In the genomic region with DNA sequence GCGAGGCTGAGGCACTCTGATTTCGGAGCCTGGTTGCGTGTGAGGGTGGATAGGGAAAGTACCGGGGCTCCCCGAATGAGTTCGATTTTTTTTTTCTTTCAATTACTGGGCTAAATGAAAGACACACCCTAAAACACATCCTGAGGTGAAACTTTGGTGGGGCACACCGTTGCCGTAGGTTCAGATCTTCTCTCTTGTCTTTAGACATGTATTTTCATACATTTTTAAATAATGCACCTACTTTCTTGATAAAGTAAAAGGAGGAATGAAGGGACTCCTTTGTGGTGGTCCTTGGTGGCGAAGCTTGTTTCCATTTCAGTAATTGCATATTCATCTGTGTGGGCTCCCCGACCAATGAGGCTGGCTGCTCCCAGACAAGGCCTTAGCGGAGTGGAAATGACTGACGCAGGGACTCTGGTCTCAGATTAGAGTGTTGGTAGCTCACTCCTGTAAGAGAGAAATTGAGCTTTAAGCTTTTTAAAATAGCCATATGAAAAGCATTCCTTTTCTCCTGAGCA, we compare ENCODE assay signal across 8 cellular contexts. TPM values are rescaled to one million over a fixed set of nuclear protein-coding genes. Genes with fewer than 3 reads are reported as not detected.
DNase-seq lines count a peak whose midpoint lies in the region; ATAC-seq, FAIRE-seq and TF ChIP-seq lines count a peak whose summit lies in the region.

No MANE protein-coding gene starts in this region.

- H3K23me2 ChIP-seq in H9 (ENCODE audit: insufficient read length, low read depth, low read length, poor library complexity, severe bottlenecking), result peaks cover 3% of the 10 kb centered on the region

- peak; percentile 33 for DNase-seq in GM10248 (ENCODE audit: extremely low spot score)
- peak; percentile 50 for DNase-seq in H9
- peak; percentile 21 for DNase-seq in NCI-H1694 (lab: John Stamatoyannopoulos, UW)
- peak; percentile 78 for DNase-seq in activated CD8-positive, alpha-beta memory T cell treated with anti-CD3 and anti-CD28 coated beads, Interleukin-2, amount 50 U/mL, for 48 hours
- no peak for DNase-seq in esophagus muscularis mucosa (ENCODE audit: extremely low spot score)
- peak in 1 of 6 donors; percentile 25 for DNase-seq in pancreas
- peak in 1 of 2 donors; percentile 31 for DNase-seq in uterus
- no peak for DNase-seq in posterior vena cava (ENCODE audit: low spot score)

- TF ChIP-seq EP300 in esophagus muscularis mucosa (IDR thresholded peaks at IDR 0.05), result no peak

- H3K4me3 Mint-ChIP-seq in H9, result peak overlapping the region; percentile 86 to 92

- peak overlapping the region; percentile 82 for H3K4me2 ChIP-seq in H9 (ENCODE audit: insufficient read depth, insufficient read length, low read length)

- CTCF ChIA-PET in GM10248 (lab: Yijun Ruan, JAX), result interaction anchor here (1.0 to 2.3 kb wide), 7 partner anchors 8 to 211 kb away, joined by 4 to 9 read pairs (median 6); no protein-coding TSS in a partner anchor

- H2AK5ac ChIP-seq in H9 (ENCODE audit: insufficient read length, low read length), result no peak overlapping the region

- no peak overlapping the region for H3K23ac ChIP-seq in H9 (ENCODE audit: insufficient read length, low read depth, low read length)

- H2BK20ac ChIP-seq in H9 (ENCODE audit: low read depth, low read length, poor library complexity, severe bottlenecking), result no peak overlapping the region

- no peak overlapping the region for H4K91ac ChIP-seq in H9 (ENCODE audit: insufficient read length, low read depth, low read length)

- no peak for TF ChIP-seq POLR2A in esophagus muscularis mucosa (IDR thresholded peaks at IDR 0.05; ENCODE audit: low read depth)
- no peak for TF ChIP-seq POLR2A in uterus (IDR thresholded peaks at IDR 0.05)

- no peaks in the 10 kb centered on the region for H3K36me3 Mint-ChIP-seq in H9 (ENCODE audit: insufficient read depth in 1 of 3, low read depth in 3 of 3)

- H3K9ac ChIP-seq in H9 (ENCODE audit: extremely low read depth, insufficient read length, low read length), result peak overlapping the region; percentile 69

- no peaks in the 10 kb centered on the region for H3K9me3 Mint-ChIP-seq in H9

- H3K4me1 Mint-ChIP-seq in H9, result peaks cover 37 to 39% of the 10 kb centered on the region in 2 experiments

- intact Hi-C loops in esophagus muscularis mucosa (cut with DNase I) (no loop called here), pancreas (cut with DNase I) (no loop called here), uterus (cut with DNase I; ENCODE audit: low total_unique reads) (no loop called here), posterior vena cava (cut with DNase I) (no loop called here)

- POLR2A ChIA-PET in GM10248 (lab: Yijun Ruan, JAX), result interaction anchor here (0.7 kb wide), 1 partner anchor 9 kb away, joined by 3 read pairs; no protein-coding TSS in a partner anchor

- no peaks in the 10 kb centered on the region; the same call in 1 of the 2 replicates for H3K27me3 Mint-ChIP-seq in H9 (ENCODE audit: low read depth)

- no peak overlapping the region for H4K8ac ChIP-seq in H9 (replicated peaks; ENCODE audit: insufficient read length, low read depth, low read length)

- H2BK12ac ChIP-seq in H9 (ENCODE audit: insufficient read length, low read depth, low read length), result no peak overlapping the region

- no peak overlapping the region for H3T11ph ChIP-seq in H9 (ENCODE audit: low read length)

- no peak for FAIRE-seq in pancreas (lab: Jason Lieb, UNC)

- H3K18ac ChIP-seq in H9 (ENCODE audit: insufficient read length, low read depth, low read length), result no peak overlapping the region

- no peak for TF ChIP-seq CTCF in GM10248 (IDR thresholded peaks at IDR 0.05; ENCODE audit: control extremely low read depth, extremely low read depth, low read depth, missing control alignments)
- no peak for TF ChIP-seq CTCF in H9 (conservative IDR thresholded peaks at IDR 0.05)
- no peak for TF ChIP-seq CTCF in esophagus muscularis mucosa (IDR thresholded peaks at IDR 0.05)
- TF ChIP-seq CTCF in pancreas (IDR thresholded peaks at IDR 0.05), result no peak
- no peak for TF ChIP-seq CTCF in uterus (IDR thresholded peaks at IDR 0.05)

- H3K4ac ChIP-seq in H9 (ENCODE audit: low read depth, low read length), result no peak overlapping the region

- H2BK5ac ChIP-seq in H9 (ENCODE audit: insufficient read length, low read length), result no peak overlapping the region

- no peak overlapping the region for H2BK15ac ChIP-seq in H9 (ENCODE audit: low read depth, low read length)

- peak in 2 of 4 donors; percentile 9 to 20 for ATAC-seq in pancreas

- H3K79me1 ChIP-seq in H9 (ENCODE audit: insufficient read depth, low read depth, low read length, poor library complexity, severe bottlenecking), result no peaks in the 10 kb centered on the region

- no peak overlapping the region for H2AFZ ChIP-seq in H9 (ENCODE audit: low read length)

- peak overlapping the region; percentile 83 to 92 (median 91) for H3K27ac Mint-ChIP-seq in H9

- H3K27ac ChIP-seq in H9 (ENCODE audit: insufficient read length, low read depth, low read length), result no peak overlapping the region
- peak overlapping the region; percentile 92 to 99 (median 98) for H3K27ac ChIP-seq in esophagus muscularis mucosa (replicated peaks in 1 of 4)
- H3K27ac ChIP-seq in pancreas, result peak overlapping the region; percentile 81 to 94 (median 88)
- peak overlapping the region; percentile 95 to 96 for H3K27ac ChIP-seq in uterus

- no peaks in the 10 kb centered on the region for H4K20me1 ChIP-seq in H9 (ENCODE audit: control insufficient read depth, insufficient read depth, insufficient read length)

- H3K27me3 ChIP-seq in H9 (ENCODE audit: insufficient read depth, low read length) (no peaks in the 10 kb centered on the region), esophagus muscularis mucosa (no peaks in the 10 kb centered on the region), pancreas (no peaks in the 10 kb centered on the region), uterus (no peaks in the 10 kb centered on the region)

- H3K4me3 ChIP-seq in esophagus muscularis mucosa (peak overlapping the region; percentile 78 to 98 (median 96)), pancreas (peak overlapping the region; percentile 64 to 91 (median 88)), uterus (peak overlapping the region; percentile 53 to 99)

- no CpG with 5 or more reads among the region's 12 CpGs for WGBS in H9 (ENCODE audit: extremely low coverage, insufficient read length, low lambda C conversion rate)
- WGBS in esophagus muscularis mucosa, result under 1% methylated on average over 12 of the region's 12 CpGs
- WGBS in pancreas, 2 donors, result 3 to 4% methylated on average over 12 of the region's 12 CpGs

- no peak overlapping the region for H3K56ac ChIP-seq in H9 (ENCODE audit: insufficient read length, low read depth, low read length)

- no peaks in the 10 kb centered on the region for H3K36me3 ChIP-seq in esophagus muscularis mucosa
- no peaks in the 10 kb centered on the region for H3K36me3 ChIP-seq in pancreas
- no peaks in the 10 kb centered on the region for H3K36me3 ChIP-seq in uterus

- no peaks in the 10 kb centered on the region for H3K9me3 ChIP-seq in H9 (ENCODE audit: control insufficient read depth, low read depth, low read length)
- no peaks in the 10 kb centered on the region for H3K9me3 ChIP-seq in esophagus muscularis mucosa
- H3K9me3 ChIP-seq in pancreas, result no peaks in the 10 kb centered on the region
- no peaks in the 10 kb centered on the region for H3K9me3 ChIP-seq in uterus

- H2BK120ac ChIP-seq in H9 (ENCODE audit: low read depth, low read length, poor library complexity, severe bottlenecking), result no peak overlapping the region

- H3K79me2 ChIP-seq in H9 (ENCODE audit: insufficient read depth, low read length), result peaks cover 11% of the 10 kb centered on the region; the same call in 1 of the 2 replicates

- peaks cover 4% of the 10 kb centered on the region; the same call in 1 of the 2 replicates for H3K4me1 ChIP-seq in H9 (ENCODE audit: insufficient read depth, low read length)
- H3K4me1 ChIP-seq in esophagus muscularis mucosa, result peaks cover 31 to 48% (median 35%) of the 10 kb centered on the region in 4 donors
- H3K4me1 ChIP-seq in pancreas, result peaks cover 0 to 9% (median 4%) of the 10 kb centered on the region in 3 donors
- peaks cover 8 to 12% of the 10 kb centered on the region in 2 donors for H3K4me1 ChIP-seq in uterus

- H3K14ac ChIP-seq in H9 (ENCODE audit: insufficient read depth, low read length), result no peak overlapping the region

- H4K5ac ChIP-seq in H9 (ENCODE audit: insufficient read length, low read depth, low read length), result no peak overlapping the region

RNA-seq across cellular contexts. Expression of gene CCSER2, which starts 0.8 kb away (rescaled TPM):
- 20.9 and 22.2 TPM in 2 replicates for total RNA-seq in H9 (2021)
- 10 to 100 TPM; 60.5 to 80.6 (median 63.1) TPM for total RNA-seq in esophagus muscularis mucosa
- total RNA-seq in pancreas, result 10 to 100 TPM; 17.5 to 25.6 (median 22.5) TPM
- polyA plus RNA-seq in pancreas, result 1 to 10 TPM; 3.5 to 6.0 TPM
- 100 to 1,000 TPM in 1 of 4 donors, 10 to 100 TPM in 3; 40.5 to 112 (median 54.0) TPM for total RNA-seq in uterus
- 100 to 1,000 TPM in 1 of 2 donors, 10 to 100 TPM in 1; 85.4 to 108 TPM for total RNA-seq in posterior vena cava

Comparison
In these comparisons a context has a peak if more than half of its experiments do, and no peak if none do; other contexts are left out.
1. DNase-seq: peak in GM10248 (single experiment), H9 (single experiment), NCI-H1694 (single experiment) and activated CD8-positive, alpha-beta memory T cell treated with anti-CD3 and anti-CD28 coated beads, Interleukin-2, amount 50 U/mL, for 48 hours (single experiment); none in esophagus muscularis mucosa (single experiment) and posterior vena cava (single experiment).
2. Peak in every context shown above with its lines, with median percentiles within 50 percentile points of each other: H3K4me3 ChIP-seq.